In genomic region chr2:7068447-7068846, GRCh38 we compare ENCODE assay signal across 8 cellular contexts.
"Had no signal": no experiment of that assay in that cellular context is flagged by ENCODE, and none has a peak within 500 bp of the region (broad histone marks: within the 10 kb centered on the region; RNA-seq: fewer than 3 reads in every experiment).

No MANE protein-coding gene starts in this region.

- H3K4me1 Mint-ChIP-seq: GM23338, H9, IgD-negative memory B cell had no signal

- H3K4me2 ChIP-seq: GM23338, KMS-11 had no signal

- H3K27ac Mint-ChIP-seq: GM23338, H9 had no signal

- ATAC-seq: GM23338, HepG2 had no signal

- H3K4me3 ChIP-seq: GM23338 had no signal

- DNase-seq: H9, HCEC 1CT, KBM-7 had no signal

- H3K4me3 Mint-ChIP-seq: GM23338, H9 had no signal

- H3K9ac ChIP-seq: KMS-11 had no signal

- H3K27ac ChIP-seq: HL-60, KMS-11 had no signal

- H2AFZ ChIP-seq: GM23338 had no signal
